16 cellular contexts compared by ENCODE assay signal in genomic region chr18:23384778-23385736, GRCh38.
DNase-seq lines count a peak whose midpoint lies in the region; ATAC-seq and TF ChIP-seq lines count a peak whose summit lies in the region.
"Had no signal": no experiment of that assay in that cellular context is flagged by ENCODE, and none has a peak within 500 bp of the region (broad histone marks: within the 10 kb centered on the region; RNA-seq: fewer than 3 reads in every experiment).

No MANE protein-coding gene starts in this region.

- in situ Hi-C loops in transverse colon (cut with MboI; ENCODE audit: low pct_ligation_motif_present in 1 of 4, low pct_unique_long_range_greater_than_20kb in 1 of 4, low sequenced_read_pairs in 3 of 4): loop anchor here in 2 of 4 donors (10.0 to 25.0 kb wide), 2 partner anchors 250 to 598 kb away; partner anchors contain the start of gene CABLES1 (in 1 of the 2)

- peaks cover 0 to 8% (median 4%) of the 10 kb centered on the region in 4 donors for H3K4me1 ChIP-seq in transverse colon

- no peak for DNase-seq in activated naive CD4-positive, alpha-beta T cell treated with anti-CD3 and anti-CD28 coated beads, Interleukin-2, amount 50 U/mL, for 16 hours
- DNase-seq in activated CD8-positive, alpha-beta T cell treated with anti-CD3 and anti-CD28 coated beads for 36 hours: peak; percentile 5
- DNase-seq in transverse colon: peak; percentile 32
- no peak for DNase-seq in kidney glomerular epithelial cell (lab: John Stamatoyannopoulos, UW)
- DNase-seq: activated CD4-positive, alpha-beta T cell treated with anti-CD3 and anti-CD28 coated beads, Interleukin-2, amount 50 U/mL, for 4 hours; anterior cingulate cortex; effector memory CD4-positive, alpha-beta T cell; GDM1; NCI-H526 treated with DMSO at 0.1 percent for 48 hours had no signal

- TF ChIP-seq EP300 in transverse colon (IDR thresholded peaks at IDR 0.05; ENCODE audit: low read depth): no peak

- CTCF ChIA-PET in activated CD8-positive, alpha-beta T cell treated with anti-CD3 and anti-CD28 coated beads for 36 hours (lab: Charles Lee): interaction anchor here (0.7 kb wide), 1 partner anchor 132 kb away, joined by 3 read pairs; no protein-coding TSS in a partner anchor

- no peaks in the 10 kb centered on the region for H3K9me3 ChIP-seq in transverse colon
- H3K9me3 ChIP-seq: suprapubic skin had no signal

- no peak for TF ChIP-seq POLR2A in transverse colon (IDR thresholded peaks at IDR 0.05)

- H3K27ac ChIP-seq in transverse colon: no peak overlapping the region
- H3K27ac ChIP-seq: SK-N-MC, suprapubic skin had no signal

- H3K36me3 ChIP-seq in transverse colon: no peaks in the 10 kb centered on the region
- H3K36me3 ChIP-seq: suprapubic skin had no signal

- no peaks in the 10 kb centered on the region for H3K27me3 Mint-ChIP-seq in activated naive CD4-positive, alpha-beta T cell treated with anti-CD3 and anti-CD28 coated beads, Interleukin-2, amount 50 U/mL, for 24 hours
- no peaks in the 10 kb centered on the region for H3K27me3 Mint-ChIP-seq in activated CD8-positive, alpha-beta T cell treated with anti-CD3 and anti-CD28 coated beads for 36 hours

- H3K9me3 Mint-ChIP-seq in activated naive CD4-positive, alpha-beta T cell treated with anti-CD3 and anti-CD28 coated beads, Interleukin-2, amount 50 U/mL, for 24 hours: no peaks in the 10 kb centered on the region
- H3K9me3 Mint-ChIP-seq in activated CD8-positive, alpha-beta T cell treated with anti-CD3 and anti-CD28 coated beads for 36 hours: no peaks in the 10 kb centered on the region

- H3K4me3 ChIP-seq in transverse colon: no peak overlapping the region
- H3K4me3 ChIP-seq: SK-N-MC, suprapubic skin had no signal

- WGBS in transverse colon (ENCODE audit: low coverage in 1 of 2), 2 donors: 68 to 75% methylated on average over 6 to 13 of the region's 13 CpGs

- H3K27me3 ChIP-seq in transverse colon: no peaks in the 10 kb centered on the region
- H3K27me3 ChIP-seq: suprapubic skin had no signal

- POLR2A ChIA-PET in activated CD8-positive, alpha-beta T cell treated with anti-CD3 and anti-CD28 coated beads for 36 hours (lab: Charles Lee): interaction anchor here (1.2 kb wide), 1 partner anchor 248 kb away, joined by 4 read pairs; no protein-coding TSS in a partner anchor

- intact Hi-C loops in activated CD8-positive, alpha-beta T cell treated with anti-CD3 and anti-CD28 coated beads for 36 hours (cut with micrococcal nuclease): no loop called here
- intact Hi-C loops in transverse colon (cut with DNase I; ENCODE audit: low total_unique reads): no loop called here

- TF ChIP-seq CTCF in activated CD8-positive, alpha-beta T cell treated with anti-CD3 and anti-CD28 coated beads for 36 hours (IDR thresholded peaks at IDR 0.05): no peak
- no peak for TF ChIP-seq CTCF in transverse colon (IDR thresholded peaks at IDR 0.05)

- H3K4me3 Mint-ChIP-seq in activated naive CD4-positive, alpha-beta T cell treated with anti-CD3 and anti-CD28 coated beads, Interleukin-2, amount 50 U/mL, for 24 hours: no peak overlapping the region
- no peak overlapping the region for H3K4me3 Mint-ChIP-seq in activated CD8-positive, alpha-beta T cell treated with anti-CD3 and anti-CD28 coated beads for 36 hours

- H3K4me1 Mint-ChIP-seq in activated naive CD4-positive, alpha-beta T cell treated with anti-CD3 and anti-CD28 coated beads, Interleukin-2, amount 50 U/mL, for 24 hours: peaks cover 18% of the 10 kb centered on the region
- peaks cover 12% of the 10 kb centered on the region for H3K4me1 Mint-ChIP-seq in activated CD8-positive, alpha-beta T cell treated with anti-CD3 and anti-CD28 coated beads for 36 hours (ENCODE audit: low read depth)

- ATAC-seq in HG02884 (IDR thresholded peaks at IDR 0.05; ENCODE audit: unreplicated experiment) (peak; percentile 72), HG03039 (IDR thresholded peaks at IDR 0.05; ENCODE audit: unreplicated experiment) (no peak), HG02610 (IDR thresholded peaks at IDR 0.05; ENCODE audit: unreplicated experiment) (no peak)
- peak; percentile 34 for ATAC-seq in activated CD8-positive, alpha-beta T cell treated with anti-CD3 and anti-CD28 coated beads for 36 hours
- ATAC-seq: HCT116 had no signal

- H3K27ac Mint-ChIP-seq in activated naive CD4-positive, alpha-beta T cell treated with anti-CD3 and anti-CD28 coated beads, Interleukin-2, amount 50 U/mL, for 24 hours: peak overlapping the region; percentile 2
- H3K27ac Mint-ChIP-seq in activated CD8-positive, alpha-beta T cell treated with anti-CD3 and anti-CD28 coated beads for 36 hours: peak overlapping the region; percentile 44

- peaks cover 7% of the 10 kb centered on the region for H3K36me3 Mint-ChIP-seq in activated naive CD4-positive, alpha-beta T cell treated with anti-CD3 and anti-CD28 coated beads, Interleukin-2, amount 50 U/mL, for 24 hours
- peaks cover 9% of the 10 kb centered on the region for H3K36me3 Mint-ChIP-seq in activated CD8-positive, alpha-beta T cell treated with anti-CD3 and anti-CD28 coated beads for 36 hours (ENCODE audit: low read depth)

Comparison
In these comparisons a context has a peak if more than half of its experiments do, and no peak if none do; other contexts are left out.
1. DNase-seq: peak in activated CD8-positive, alpha-beta T cell treated with anti-CD3 and anti-CD28 coated beads for 36 hours (single experiment) and transverse colon (single experiment); none in activated naive CD4-positive, alpha-beta T cell treated with anti-CD3 and anti-CD28 coated beads, Interleukin-2, amount 50 U/mL, for 16 hours (single experiment) and kidney glomerular epithelial cell (single experiment).
2. ATAC-seq: peak in HG02884 (single experiment) and activated CD8-positive, alpha-beta T cell treated with anti-CD3 and anti-CD28 coated beads for 36 hours (single experiment); none in HG03039 (single experiment) and HG02610 (single experiment).